ENCODE assay signal across 20 cellular contexts in genomic region chr13:98513837-98514236, GRCh38.
DNase-seq lines count a peak whose midpoint lies in the region; ATAC-seq and TF ChIP-seq lines count a peak whose summit lies in the region.
"Had no signal": no experiment of that assay in that cellular context is flagged by ENCODE, and none has a peak within 500 bp of the region (broad histone marks: within the 10 kb centered on the region; RNA-seq: fewer than 3 reads in every experiment).

No MANE protein-coding gene starts in this region.

- no peak overlapping the region for H2AFZ ChIP-seq in PC-9
- H2AFZ ChIP-seq: GM23248 had no signal

- H3K4me3 Mint-ChIP-seq in activated naive CD4-positive, alpha-beta T cell treated with anti-CD3 and anti-CD28 coated beads, Interleukin-2, amount 10 ng/mL, durations not matched to agents 7 days and 5 days: no peak overlapping the region
- H3K4me3 Mint-ChIP-seq in central memory CD8-positive, alpha-beta T cell: no peak overlapping the region
- H3K4me3 Mint-ChIP-seq in stimulated activated naive CD8-positive, alpha-beta T cell treated with anti-CD3 and anti-CD28 coated beads, Interleukin-15, amount 100 ng/mL, for 72 hours: peak overlapping the region; percentile 50 to 71
- H3K4me3 Mint-ChIP-seq: nephron had no signal

- intact Hi-C loops in PC-9 (cut with micrococcal nuclease; ENCODE audit: unreplicated experiment): no loop called here

- no peak overlapping the region for H3K4me3 ChIP-seq in PC-9
- H3K4me3 ChIP-seq: GM23248, thyroid gland had no signal

- DNase-seq in activated naive CD4-positive, alpha-beta T cell treated with anti-CD3 and anti-CD28 coated beads, Interleukin-2, amount 10 ng/mL, durations not matched to agents 7 days and 5 days: no peak
- DNase-seq in activated naive CD4-positive, alpha-beta T cell (lab: John Stamatoyannopoulos, UW): no peak
- DNase-seq in PC-9 (no peak), NCI-H1105 treated with DMSO at 0.1 percent for 48 hours (lab: John Stamatoyannopoulos, UW) (no peak)
- DNase-seq in central memory CD8-positive, alpha-beta T cell (ENCODE audit: low spot score in 2 of 2): no peak
- DNase-seq in stimulated activated naive CD8-positive, alpha-beta T cell treated with anti-CD3 and anti-CD28 coated beads, Interleukin-15, amount 100 ng/mL, for 72 hours: no peak
- no peak for DNase-seq in activated CD4-positive, CD25-positive, alpha-beta regulatory T cell treated with anti-CD3 and anti-CD28 coated beads, Interleukin-2, amount 50 U/mL, for 72 hours
- DNase-seq: activated CD4-positive, alpha-beta T cell treated with anti-CD3 and anti-CD28 coated beads, Interleukin-2, amount 50 U/mL, for 4 hours; central memory CD4-positive, alpha-beta T cell; effector memory CD4-positive, alpha-beta T cell; GM23248; NCI-H1436 treated with DMSO at 0.1 percent for 48 hours; NCI-H69; posterior cingulate gyrus; thyroid gland had no signal

- peaks cover 76% of the 10 kb centered on the region for H3K4me1 Mint-ChIP-seq in activated naive CD4-positive, alpha-beta T cell treated with anti-CD3 and anti-CD28 coated beads, Interleukin-2, amount 10 ng/mL, durations not matched to agents 7 days and 5 days
- H3K4me1 Mint-ChIP-seq in central memory CD8-positive, alpha-beta T cell: peaks cover 78% of the 10 kb centered on the region
- peaks cover 98% of the 10 kb centered on the region for H3K4me1 Mint-ChIP-seq in stimulated activated naive CD8-positive, alpha-beta T cell treated with anti-CD3 and anti-CD28 coated beads, Interleukin-15, amount 100 ng/mL, for 72 hours

- peak overlapping the region; percentile 47 for H3K27ac Mint-ChIP-seq in activated naive CD4-positive, alpha-beta T cell treated with anti-CD3 and anti-CD28 coated beads, Interleukin-2, amount 10 ng/mL, durations not matched to agents 7 days and 5 days
- H3K27ac Mint-ChIP-seq in central memory CD8-positive, alpha-beta T cell (ENCODE audit: low read depth): peak overlapping the region; percentile 19
- H3K27ac Mint-ChIP-seq in stimulated activated naive CD8-positive, alpha-beta T cell treated with anti-CD3 and anti-CD28 coated beads, Interleukin-15, amount 100 ng/mL, for 72 hours: peak overlapping the region; percentile 37 to 55
- H3K27ac Mint-ChIP-seq: nephron had no signal

- H3K4me2 ChIP-seq in PC-9: no peak overlapping the region

- no peak for ATAC-seq in central memory CD8-positive, alpha-beta T cell (replicated peaks; ENCODE audit: extremely low read depth, poor library complexity, severe bottlenecking)
- no peak for ATAC-seq in stimulated activated naive CD8-positive, alpha-beta T cell treated with anti-CD3 and anti-CD28 coated beads, Interleukin-15, amount 100 ng/mL, for 72 hours
- no peak for ATAC-seq in GM19324 (IDR thresholded peaks at IDR 0.05; ENCODE audit: low FRiP score, unreplicated experiment)
- ATAC-seq: HepG2, Right ventricle myocardium inferior, sciatic nerve had no signal

- CTCF ChIA-PET in activated naive CD4-positive, alpha-beta T cell treated with anti-CD3 and anti-CD28 coated beads, Interleukin-2, amount 10 ng/mL, durations not matched to agents 7 days and 5 days (lab: Charles Lee): no interaction called here
- CTCF ChIA-PET in PC-9 (lab: Charles Lee): no interaction called here

- no peaks in the 10 kb centered on the region for H3K9me2 ChIP-seq in PC-9 (ENCODE audit: insufficient read depth)

- no TSS peak for BruUV-seq in PC-9 (replicated peaks; lab: Mats Ljungman, UMichigan)

- H3K27me3 Mint-ChIP-seq in activated naive CD4-positive, alpha-beta T cell treated with anti-CD3 and anti-CD28 coated beads, Interleukin-2, amount 10 ng/mL, durations not matched to agents 7 days and 5 days: no peaks in the 10 kb centered on the region
- no peaks in the 10 kb centered on the region for H3K27me3 Mint-ChIP-seq in central memory CD8-positive, alpha-beta T cell
- H3K27me3 Mint-ChIP-seq in stimulated activated naive CD8-positive, alpha-beta T cell treated with anti-CD3 and anti-CD28 coated beads, Interleukin-15, amount 100 ng/mL, for 72 hours: no peaks in the 10 kb centered on the region

- no peaks in the 10 kb centered on the region for H3K27me3 ChIP-seq in PC-9 (ENCODE audit: insufficient read depth, low read depth)
- H3K27me3 ChIP-seq: thyroid gland had no signal

- peak overlapping the region; percentile 45; the same call in 1 of the 2 replicates for H3K27ac ChIP-seq in PC-9
- H3K27ac ChIP-seq: GM23248, thyroid gland had no signal

- no peaks in the 10 kb centered on the region for H3K9me3 ChIP-seq in PC-9 (ENCODE audit: insufficient read depth, low read depth)
- H3K9me3 ChIP-seq: thyroid gland had no signal

- H4K20me1 ChIP-seq in PC-9 (ENCODE audit: insufficient read depth): no peaks in the 10 kb centered on the region

- H3K9me3 Mint-ChIP-seq in activated naive CD4-positive, alpha-beta T cell treated with anti-CD3 and anti-CD28 coated beads, Interleukin-2, amount 10 ng/mL, durations not matched to agents 7 days and 5 days: no peaks in the 10 kb centered on the region
- H3K9me3 Mint-ChIP-seq in central memory CD8-positive, alpha-beta T cell: no peaks in the 10 kb centered on the region
- H3K9me3 Mint-ChIP-seq in stimulated activated naive CD8-positive, alpha-beta T cell treated with anti-CD3 and anti-CD28 coated beads, Interleukin-15, amount 100 ng/mL, for 72 hours: no peaks in the 10 kb centered on the region
- H3K9me3 Mint-ChIP-seq: nephron had no signal

- POLR2A ChIA-PET in PC-9 (lab: Charles Lee; ENCODE audit: unreplicated experiment): no interaction called here

- peaks cover 25% of the 10 kb centered on the region; the same call in 1 of the 2 replicates for H3K36me3 ChIP-seq in PC-9 (ENCODE audit: low read depth)
- H3K36me3 ChIP-seq: thyroid gland had no signal

- H3F3A ChIP-seq in PC-9 (ENCODE audit: insufficient read depth, low read depth): peaks cover 70% of the 10 kb centered on the region

- peaks cover 23% of the 10 kb centered on the region for H3K4me1 ChIP-seq in PC-9 (replicated peaks; ENCODE audit: insufficient read depth)

- TF ChIP-seq CTCF in PC-9 (conservative IDR thresholded peaks at IDR 0.05): no peak

- H3K36me3 Mint-ChIP-seq in activated naive CD4-positive, alpha-beta T cell treated with anti-CD3 and anti-CD28 coated beads, Interleukin-2, amount 10 ng/mL, durations not matched to agents 7 days and 5 days: peaks cover 50% of the 10 kb centered on the region
- H3K36me3 Mint-ChIP-seq in central memory CD8-positive, alpha-beta T cell (ENCODE audit: insufficient read depth): peaks cover 19% of the 10 kb centered on the region

- peaks cover 94% of the 10 kb centered on the region for H3K79me2 ChIP-seq in PC-9 (ENCODE audit: low read depth)

Comparison
In these comparisons a context has a peak if more than half of its experiments do, and no peak if none do; other contexts are left out.
1. H3K4me3 Mint-ChIP-seq: peak in stimulated activated naive CD8-positive, alpha-beta T cell treated with anti-CD3 and anti-CD28 coated beads, Interleukin-15, amount 100 ng/mL, for 72 hours (2 of 2); none in activated naive CD4-positive, alpha-beta T cell treated with anti-CD3 and anti-CD28 coated beads, Interleukin-2, amount 10 ng/mL, durations not matched to agents 7 days and 5 days (single experiment) and central memory CD8-positive, alpha-beta T cell (single experiment).
2. Peak in every context shown above with its lines, with median percentiles within 50 percentile points of each other: H3K27ac Mint-ChIP-seq.